8 cellular contexts compared by ENCODE assay signal in genomic region chrX:40152173-40152705, GRCh38. TPM values are rescaled to one million over a fixed set of nuclear protein-coding genes. Genes with fewer than 3 reads are reported as not detected.
A peak's percentile ranks its signal among the peaks of the same experiment; 100 is the strongest.
DNase-seq lines count a peak whose midpoint lies in the region; ATAC-seq and TF ChIP-seq lines count a peak whose summit lies in the region.

No MANE protein-coding gene starts in this region.

- peak overlapping the region; percentile 24 for H3K4me3 Mint-ChIP-seq in progenitor cell of endocrine pancreas (ENCODE audit: low read depth)

- H3K27me3 ChIP-seq in adrenal gland, result peaks cover 42% of the 10 kb centered on the region

- H3K36me3 Mint-ChIP-seq in progenitor cell of endocrine pancreas (ENCODE audit: insufficient read depth), result peaks cover 3% of the 10 kb centered on the region

- peak overlapping the region in 1 of 4 donors; percentile 56 for H3K4me3 ChIP-seq in adrenal gland

- no peak for TF ChIP-seq CTCF in progenitor cell of endocrine pancreas (IDR thresholded peaks at IDR 0.05; ENCODE audit: unreplicated experiment)
- no peak for TF ChIP-seq CTCF in adrenal gland (IDR thresholded peaks at IDR 0.05)

- peak; percentile 48 for ATAC-seq in Right ventricle myocardium inferior

- H3K27ac ChIP-seq in adrenal gland, result peak overlapping the region in 2 of 5 donors; percentile 85 to 92

- no peaks in the 10 kb centered on the region for H3K9me3 Mint-ChIP-seq in progenitor cell of endocrine pancreas (ENCODE audit: low read depth)

- no peak overlapping the region for H3K27ac Mint-ChIP-seq in progenitor cell of endocrine pancreas

- H3K9me3 ChIP-seq in adrenal gland (replicated peaks in 1 of 3), result no peaks in the 10 kb centered on the region

- DNase-seq in NCI-H526 (lab: John Stamatoyannopoulos, UW) (peak; percentile 26 to 79), NCI-H526 treated with DMSO at 0.1 percent for 48 hours (lab: John Stamatoyannopoulos, UW) (no peak), Right ventricle myocardium inferior (ENCODE audit: missing footprints) (no peak), progenitor cell of endocrine pancreas (ENCODE audit: low spot score, unreplicated experiment) (no peak), NCI-H1930 (lab: John Stamatoyannopoulos, UW) (no peak), RKO (ENCODE audit: low spot score) (no peak), adrenal gland (no peak)
- peak; percentile 42 for DNase-seq in activated CD4-positive, alpha-beta T cell treated with anti-CD3 and anti-CD28 coated beads for 48 hours

- peaks cover 39% of the 10 kb centered on the region for H3K27me3 Mint-ChIP-seq in progenitor cell of endocrine pancreas

- H3K36me3 ChIP-seq in adrenal gland (replicated peaks in 1 of 2), result no peaks in the 10 kb centered on the region

- intact Hi-C loops in Right ventricle myocardium inferior (cut with DNase I) (loop anchor here (2.0 to 5.0 kb wide), 4 partner anchors 43 to 415 kb away; no protein-coding TSS in a partner anchor), adrenal gland (cut with DNase I) (loop anchor here in 1 of 2 donors (5.0 kb wide), 1 partner anchor 45 kb away; no protein-coding TSS in a partner anchor)

- peaks cover 7 to 31% of the 10 kb centered on the region in 2 donors for H3K4me1 ChIP-seq in adrenal gland (replicated peaks in 1 of 2)

- TF ChIP-seq POLR2A in adrenal gland (IDR thresholded peaks at IDR 0.05), result no peak

- 36 to 80% (median 62%) methylated on average over 1 to 41 of the region's 41 CpGs; no CpG with 5 or more reads in 1 of the 4 donors for WGBS in adrenal gland, 4 donors

- H3K4me1 Mint-ChIP-seq in progenitor cell of endocrine pancreas (ENCODE audit: low read depth), result peaks cover 12% of the 10 kb centered on the region

RNA-seq across cellular contexts. Expression of gene BCOR, which starts 54.5 kb away (rescaled TPM):
- total RNA-seq in Right ventricle myocardium inferior (16.9 TPM), progenitor cell of endocrine pancreas (20.5 TPM in 2 replicates), adrenal gland (10 to 100 TPM; 21.7 to 42.9 (median 30.6) TPM)
- 10 to 100 TPM; 13.7 to 16.0 (median 14.0) TPM for polyA plus RNA-seq in adrenal gland

Comparison
In these comparisons a context has a peak if more than half of its experiments do, and no peak if none do; other contexts are left out.
1. DNase-seq: peak in NCI-H526 (2 of 2) and activated CD4-positive, alpha-beta T cell treated with anti-CD3 and anti-CD28 coated beads for 48 hours (single experiment); none in NCI-H526 treated with DMSO at 0.1 percent for 48 hours (single experiment), Right ventricle myocardium inferior (single experiment), progenitor cell of endocrine pancreas (single experiment), NCI-H1930 (0 of 2), RKO (single experiment) and adrenal gland (0 of 7).